ENCODE assay signal across 9 cellular contexts in the genomic region with DNA sequence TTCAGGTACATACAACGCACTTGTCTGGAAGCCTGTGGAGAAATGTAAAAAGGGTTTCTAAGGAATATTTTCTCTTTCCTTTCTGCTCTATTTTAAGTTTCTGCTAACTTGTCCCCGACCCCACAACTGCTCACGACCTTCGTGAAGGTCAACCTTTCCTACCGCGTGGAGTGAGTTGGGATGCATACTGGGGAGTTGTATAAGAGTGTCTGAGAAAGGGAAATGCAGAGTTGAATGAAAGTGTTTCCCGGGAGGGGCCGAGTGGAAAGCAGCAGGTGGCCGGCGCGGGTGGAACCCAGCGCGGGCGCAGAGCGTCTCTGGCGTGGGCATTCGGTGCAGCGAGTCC. TPM values are rescaled to one million over a fixed set of nuclear protein-coding genes. Genes with fewer than 3 reads are reported as not detected.
A peak's percentile ranks its signal among the peaks of the same experiment; 100 is the strongest.
DNase-seq lines count a peak whose midpoint lies in the region; ATAC-seq, FAIRE-seq and TF ChIP-seq lines count a peak whose summit lies in the region.
"Had no signal": no experiment of that assay in that cellular context is flagged by ENCODE, and none has a peak within 500 bp of the region (broad histone marks: within the 10 kb centered on the region; RNA-seq: fewer than 3 reads in every experiment).

No MANE protein-coding gene starts in this region.

- peaks cover 29% of the 10 kb centered on the region for H3K4me1 Mint-ChIP-seq in CD8-positive, alpha-beta T cell (ENCODE audit: low read depth)

- no peak for FAIRE-seq in pancreas (lab: Jason Lieb, UNC)

- peak overlapping the region; percentile 53 for H3K4me3 ChIP-seq in CD8-positive, alpha-beta T cell (ENCODE audit: low read depth, low read length)
- H3K4me3 ChIP-seq in Peyer's patch (peak overlapping the region; percentile 42 to 65 (median 53)), fibroblast of villous mesenchyme (ENCODE audit: low read depth, low read length) (peak overlapping the region; percentile 44), pancreas (peak overlapping the region; percentile 0 to 56 (median 30))
- H3K4me3 ChIP-seq: SK-N-MC had no signal

- peak overlapping the region; percentile 85 for H3K4me3 Mint-ChIP-seq in CD8-positive, alpha-beta T cell

- H3K36me3 ChIP-seq in CD8-positive, alpha-beta T cell (ENCODE audit: insufficient read depth, low read length): no peaks in the 10 kb centered on the region
- H3K36me3 ChIP-seq in Peyer's patch: no peaks in the 10 kb centered on the region
- no peaks in the 10 kb centered on the region for H3K36me3 ChIP-seq in pancreas

- peak overlapping the region; percentile 63 for H3K27ac Mint-ChIP-seq in CD8-positive, alpha-beta T cell

- no peak for TF ChIP-seq POLR2A in Peyer's patch (IDR thresholded peaks at IDR 0.05)

- no peak for DNase-seq in CD8-positive, alpha-beta T cell
- no peak for DNase-seq in Peyer's patch
- no peak for DNase-seq in fibroblast of villous mesenchyme (ENCODE audit: low read depth)
- no peak for DNase-seq in pancreas
- DNase-seq in caudate nucleus (lab: John Stamatoyannopoulos, UW): no peak
- DNase-seq in NCI-H1105 treated with DMSO at 0.1 percent for 48 hours (lab: John Stamatoyannopoulos, UW): no peak
- DNase-seq in NCI-H1417 treated with DMSO at 0.1 percent for 48 hours (lab: John Stamatoyannopoulos, UW): no peak
- no peak for DNase-seq in midbrain (lab: John Stamatoyannopoulos, UW)

- WGBS in pancreas, 2 donors: 6% methylated on average over 18 of the region's 18 CpGs

- CTCF ChIA-PET in CD8-positive, alpha-beta T cell (lab: Charles Lee): interaction anchor here (2.1 kb wide), 1 partner anchor 16 kb away, joined by 7 read pairs; no protein-coding TSS in a partner anchor

- H3K27me3 Mint-ChIP-seq in CD8-positive, alpha-beta T cell (ENCODE audit: low read depth): peaks cover 21% of the 10 kb centered on the region

- no peaks in the 10 kb centered on the region for H3K27me3 ChIP-seq in CD8-positive, alpha-beta T cell (ENCODE audit: insufficient read depth, low read length)
- H3K27me3 ChIP-seq in Peyer's patch: peaks cover 0 to 9% of the 10 kb centered on the region in 2 donors
- peaks cover 0 to 22% (median 4%) of the 10 kb centered on the region in 4 donors for H3K27me3 ChIP-seq in pancreas

- intact Hi-C loops in CD8-positive, alpha-beta T cell (cut with DNase I, micrococcal nuclease): no loop called here
- intact Hi-C loops in pancreas (cut with DNase I): no loop called here

- H3K9me3 ChIP-seq in CD8-positive, alpha-beta T cell (ENCODE audit: low read length): no peaks in the 10 kb centered on the region
- H3K9me3 ChIP-seq in Peyer's patch: no peaks in the 10 kb centered on the region
- no peaks in the 10 kb centered on the region for H3K9me3 ChIP-seq in pancreas

- H3K9me3 Mint-ChIP-seq in CD8-positive, alpha-beta T cell: peaks cover 6% of the 10 kb centered on the region

- POLR2A ChIA-PET in CD8-positive, alpha-beta T cell (lab: Charles Lee): interaction anchor here (1.6 to 2.4 kb wide), 2 partner anchors 9 to 18 kb away, joined by 3 to 8 read pairs; a partner anchor contains a TSS

- H3K4me1 ChIP-seq in CD8-positive, alpha-beta T cell (ENCODE audit: insufficient read depth, low read length): peaks cover 15% of the 10 kb centered on the region
- H3K4me1 ChIP-seq in Peyer's patch (peaks cover 0 to 12% (median 5%) of the 10 kb centered on the region in 4 donors), pancreas (peaks cover 0 to 4% (median 0%) of the 10 kb centered on the region in 3 donors)

- ATAC-seq in CD8-positive, alpha-beta T cell: no peak
- ATAC-seq in pancreas: no peak

- H3K36me3 Mint-ChIP-seq in CD8-positive, alpha-beta T cell: no peaks in the 10 kb centered on the region

- no peak overlapping the region for H3K27ac ChIP-seq in CD8-positive, alpha-beta T cell (ENCODE audit: low read depth, low read length)
- H3K27ac ChIP-seq in Peyer's patch (no peak overlapping the region), pancreas (no peak overlapping the region), caudate nucleus (ENCODE audit: low read depth, low read length) (no peak overlapping the region)
- H3K27ac ChIP-seq: SK-N-MC had no signal

- no peak for TF ChIP-seq CTCF in CD8-positive, alpha-beta T cell (IDR thresholded peaks at IDR 0.05)
- TF ChIP-seq CTCF in Peyer's patch (IDR thresholded peaks at IDR 0.05) (no peak), fibroblast of villous mesenchyme (IDR thresholded peaks at IDR 0.05; ENCODE audit: insufficient read depth, low read depth, low read length) (no peak), pancreas (IDR thresholded peaks at IDR 0.05) (no peak)

RNA-seq across cellular contexts. Expression of a gene that starts 17.9 kb away (rescaled TPM):
- 10 to 100 TPM; 24.4 to 25.8 TPM for total RNA-seq in CD8-positive, alpha-beta T cell
- total RNA-seq in Peyer's patch (10 to 100 TPM; 31.6 to 53.9 (median 39.1) TPM), fibroblast of villous mesenchyme (22.2 and 24.6 TPM in 2 replicates), pancreas (10 to 100 TPM in 3 of 6 donors, 1 to 10 TPM in 3; 7.7 to 14.7 (median 10.2) TPM)
- polyA plus RNA-seq in pancreas: 1 to 10 TPM; 5.2 to 7.4 TPM
